ENCODE assay signal across 1 cellular context in the genomic region with DNA sequence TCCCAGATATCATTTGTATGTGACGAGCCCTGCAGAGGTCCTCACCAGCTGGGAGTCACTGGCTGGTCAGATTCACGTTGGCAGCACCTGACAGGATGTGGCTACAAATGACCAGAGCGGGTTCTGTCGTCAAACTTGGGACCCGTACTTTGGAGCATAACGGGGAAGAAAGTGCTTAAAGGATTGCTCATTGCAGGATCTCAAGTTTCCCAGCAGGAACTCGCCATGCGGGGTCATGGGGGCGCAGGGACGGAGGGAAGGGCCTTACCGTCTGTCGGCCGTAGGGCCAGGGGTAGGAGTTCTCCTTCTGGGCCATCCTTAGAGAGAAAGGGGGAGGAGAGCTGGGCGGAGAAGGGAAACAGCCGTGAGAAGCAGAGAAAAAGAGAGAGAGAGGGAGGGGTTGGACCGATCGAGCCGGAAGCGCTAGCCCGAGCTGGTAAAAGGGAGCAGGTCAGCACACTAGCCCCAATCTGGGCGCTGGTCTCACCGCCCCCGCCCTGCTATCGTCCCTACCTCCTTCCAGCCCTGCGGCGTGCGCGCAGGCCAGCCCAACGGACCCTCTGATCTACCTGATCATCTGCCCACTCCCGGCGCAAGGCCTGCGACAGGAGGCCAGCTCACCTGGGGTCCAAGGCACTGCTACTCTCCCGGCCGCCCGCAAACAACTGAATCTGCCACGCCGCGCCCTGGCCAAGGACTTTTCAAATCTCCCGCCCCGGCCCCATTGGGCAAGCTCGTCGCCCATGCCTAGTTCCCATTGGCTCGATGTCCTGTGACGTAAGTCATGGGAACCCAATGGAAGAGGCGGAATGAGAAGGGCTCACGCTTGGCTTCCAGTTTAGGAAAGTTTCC.
TF ChIP-seq lines count a peak whose summit lies in the region.

A gene (minus strand): TSS at position 667 of the 852 bp plus-strand sequence. CDS start 351 bp downstream, at position 316.

TF ChIP-seq in HepG2, 621 proteins besides CTCF, POLR2A, EP300 and RAD21 (continued from another document and continues in another):
- TF ChIP-seq, protein P1, sequence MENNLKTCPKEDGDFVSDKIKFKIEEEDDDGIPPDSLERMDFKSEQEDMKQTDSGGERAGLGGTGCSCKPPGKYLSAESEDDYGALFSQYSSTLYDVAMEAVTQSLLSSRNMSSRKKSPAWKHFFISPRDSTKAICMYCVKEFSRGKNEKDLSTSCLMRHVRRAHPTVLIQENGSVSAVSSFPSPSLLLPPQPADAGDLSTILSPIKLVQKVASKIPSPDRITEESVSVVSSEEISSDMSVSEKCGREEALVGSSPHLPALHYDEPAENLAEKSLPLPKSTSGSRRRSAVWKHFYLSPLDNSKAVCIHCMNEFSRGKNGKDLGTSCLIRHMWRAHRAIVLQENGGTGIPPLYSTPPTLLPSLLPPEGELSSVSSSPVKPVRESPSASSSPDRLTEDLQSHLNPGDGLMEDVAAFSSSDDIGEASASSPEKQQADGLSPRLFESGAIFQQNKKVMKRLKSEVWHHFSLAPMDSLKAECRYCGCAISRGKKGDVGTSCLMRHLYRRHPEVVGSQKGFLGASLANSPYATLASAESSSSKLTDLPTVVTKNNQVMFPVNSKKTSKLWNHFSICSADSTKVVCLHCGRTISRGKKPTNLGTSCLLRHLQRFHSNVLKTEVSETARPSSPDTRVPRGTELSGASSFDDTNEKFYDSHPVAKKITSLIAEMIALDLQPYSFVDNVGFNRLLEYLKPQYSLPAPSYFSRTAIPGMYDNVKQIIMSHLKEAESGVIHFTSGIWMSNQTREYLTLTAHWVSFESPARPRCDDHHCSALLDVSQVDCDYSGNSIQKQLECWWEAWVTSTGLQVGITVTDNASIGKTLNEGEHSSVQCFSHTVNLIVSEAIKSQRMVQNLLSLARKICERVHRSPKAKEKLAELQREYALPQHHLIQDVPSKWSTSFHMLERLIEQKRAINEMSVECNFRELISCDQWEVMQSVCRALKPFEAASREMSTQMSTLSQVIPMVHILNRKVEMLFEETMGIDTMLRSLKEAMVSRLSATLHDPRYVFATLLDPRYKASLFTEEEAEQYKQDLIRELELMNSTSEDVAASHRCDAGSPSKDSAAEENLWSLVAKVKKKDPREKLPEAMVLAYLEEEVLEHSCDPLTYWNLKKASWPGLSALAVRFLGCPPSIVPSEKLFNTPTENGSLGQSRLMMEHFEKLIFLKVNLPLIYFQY (CRISPR knock-in tag; IDR thresholded peaks at IDR 0.05; ENCODE audit: borderline replicate concordance) = no peak
- no peak; the same call in 1 of the 2 replicates for TF ChIP-seq ZNF572 (CRISPR knock-in tag; IDR thresholded peaks at IDR 0.05)
- TF ChIP-seq TGIF2 (CRISPR knock-in tag; IDR thresholded peaks at IDR 0.05) = peak; percentile 96
- TF ChIP-seq JUND (CRISPR knock-in tag; IDR thresholded peaks at IDR 0.05) = no peak
- 0 out of 2 replicates have a peak, but pooled peaks have one; percentile 52 for TF ChIP-seq KLF12 (CRISPR knock-in tag; IDR thresholded peaks at IDR 0.05; ENCODE audit: borderline replicate concordance)
- TF ChIP-seq ZNF747 (CRISPR knock-in tag; IDR thresholded peaks at IDR 0.05; ENCODE audit: borderline replicate concordance) = peak; percentile 62; the same call in 1 of the 2 replicates
- TF ChIP-seq PPARG (CRISPR knock-in tag; conservative IDR thresholded peaks at IDR 0.05) = no peak
- TF ChIP-seq ZFY (CRISPR knock-in tag; IDR thresholded peaks at IDR 0.05) = peak; percentile 88
- TF ChIP-seq NKX3-1 (CRISPR knock-in tag; IDR thresholded peaks at IDR 0.05) = 0 out of 2 replicates have a peak, but pooled peaks have one; percentile 30
- peak; percentile 78; the same call in 1 of the 2 replicates for TF ChIP-seq ZFYVE20 (CRISPR knock-in tag; IDR thresholded peaks at IDR 0.05; ENCODE audit: borderline replicate concordance, low read depth)
- TF ChIP-seq ZNF235 (CRISPR knock-in tag; IDR thresholded peaks at IDR 0.05; ENCODE audit: borderline replicate concordance) = peak; percentile 84; the same call in 1 of the 2 replicates
- TF ChIP-seq CENPT (CRISPR knock-in tag; IDR thresholded peaks at IDR 0.05; ENCODE audit: low read depth) = peak; percentile 90
- TF ChIP-seq, protein P2, sequence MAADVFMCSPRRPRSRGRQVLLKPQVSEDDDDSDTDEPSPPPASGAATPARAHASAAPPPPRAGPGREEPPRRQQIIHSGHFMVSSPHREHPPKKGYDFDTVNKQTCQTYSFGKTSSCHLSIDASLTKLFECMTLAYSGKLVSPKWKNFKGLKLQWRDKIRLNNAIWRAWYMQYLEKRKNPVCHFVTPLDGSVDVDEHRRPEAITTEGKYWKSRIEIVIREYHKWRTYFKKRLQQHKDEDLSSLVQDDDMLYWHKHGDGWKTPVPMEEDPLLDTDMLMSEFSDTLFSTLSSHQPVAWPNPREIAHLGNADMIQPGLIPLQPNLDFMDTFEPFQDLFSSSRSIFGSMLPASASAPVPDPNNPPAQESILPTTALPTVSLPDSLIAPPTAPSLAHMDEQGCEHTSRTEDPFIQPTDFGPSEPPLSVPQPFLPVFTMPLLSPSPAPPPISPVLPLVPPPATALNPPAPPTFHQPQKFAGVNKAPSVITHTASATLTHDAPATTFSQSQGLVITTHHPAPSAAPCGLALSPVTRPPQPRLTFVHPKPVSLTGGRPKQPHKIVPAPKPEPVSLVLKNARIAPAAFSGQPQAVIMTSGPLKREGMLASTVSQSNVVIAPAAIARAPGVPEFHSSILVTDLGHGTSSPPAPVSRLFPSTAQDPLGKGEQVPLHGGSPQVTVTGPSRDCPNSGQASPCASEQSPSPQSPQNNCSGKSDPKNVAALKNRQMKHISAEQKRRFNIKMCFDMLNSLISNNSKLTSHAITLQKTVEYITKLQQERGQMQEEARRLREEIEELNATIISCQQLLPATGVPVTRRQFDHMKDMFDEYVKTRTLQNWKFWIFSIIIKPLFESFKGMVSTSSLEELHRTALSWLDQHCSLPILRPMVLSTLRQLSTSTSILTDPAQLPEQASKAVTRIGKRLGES (CRISPR knock-in tag; IDR thresholded peaks at IDR 0.05; ENCODE audit: borderline replicate concordance) = no peak
- no peak for TF ChIP-seq KDM1A (CRISPR knock-in tag; IDR thresholded peaks at IDR 0.05)
- TF ChIP-seq, protein P3, sequence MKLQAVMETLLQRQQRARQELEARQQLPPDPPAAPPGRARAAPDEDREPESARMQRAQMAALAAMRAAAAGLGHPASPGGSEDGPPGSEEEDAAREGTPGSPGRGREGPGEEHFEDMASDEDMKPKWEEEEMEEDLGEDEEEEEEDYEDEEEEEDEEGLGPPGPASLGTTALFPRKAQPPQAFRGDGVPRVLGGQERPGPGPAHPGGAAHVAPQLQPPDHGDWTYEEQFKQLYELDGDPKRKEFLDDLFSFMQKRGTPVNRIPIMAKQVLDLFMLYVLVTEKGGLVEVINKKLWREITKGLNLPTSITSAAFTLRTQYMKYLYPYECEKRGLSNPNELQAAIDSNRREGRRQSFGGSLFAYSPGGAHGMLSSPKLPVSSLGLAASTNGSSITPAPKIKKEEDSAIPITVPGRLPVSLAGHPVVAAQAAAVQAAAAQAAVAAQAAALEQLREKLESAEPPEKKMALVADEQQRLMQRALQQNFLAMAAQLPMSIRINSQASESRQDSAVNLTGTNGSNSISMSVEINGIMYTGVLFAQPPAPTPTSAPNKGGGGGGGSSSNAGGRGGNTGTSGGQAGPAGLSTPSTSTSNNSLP (IDR thresholded peaks at IDR 0.05; ENCODE audit: low read depth, low read length) = no peak
- 0 out of 2 replicates have a peak, but pooled peaks have one; percentile 44 for TF ChIP-seq HNRNPL (IDR thresholded peaks at IDR 0.05; ENCODE audit: low read depth, low read length)
- peak; percentile 92 for TF ChIP-seq ZFX (CRISPR knock-in tag; IDR thresholded peaks at IDR 0.05; ENCODE audit: low read depth)
- TF ChIP-seq ZFP37 (CRISPR knock-in tag; IDR thresholded peaks at IDR 0.05; ENCODE audit: borderline replicate concordance) = 0 out of 2 replicates have a peak, but pooled peaks have one; percentile 22
- TF ChIP-seq HMG20A (CRISPR knock-in tag; IDR thresholded peaks at IDR 0.05; ENCODE audit: borderline replicate concordance) = no peak
- no peak for TF ChIP-seq ZKSCAN5 (CRISPR knock-in tag; IDR thresholded peaks at IDR 0.05)
- TF ChIP-seq TCF7 (IDR thresholded peaks at IDR 0.05; ENCODE audit: low read depth) = no peak
- TF ChIP-seq, protein P4, sequence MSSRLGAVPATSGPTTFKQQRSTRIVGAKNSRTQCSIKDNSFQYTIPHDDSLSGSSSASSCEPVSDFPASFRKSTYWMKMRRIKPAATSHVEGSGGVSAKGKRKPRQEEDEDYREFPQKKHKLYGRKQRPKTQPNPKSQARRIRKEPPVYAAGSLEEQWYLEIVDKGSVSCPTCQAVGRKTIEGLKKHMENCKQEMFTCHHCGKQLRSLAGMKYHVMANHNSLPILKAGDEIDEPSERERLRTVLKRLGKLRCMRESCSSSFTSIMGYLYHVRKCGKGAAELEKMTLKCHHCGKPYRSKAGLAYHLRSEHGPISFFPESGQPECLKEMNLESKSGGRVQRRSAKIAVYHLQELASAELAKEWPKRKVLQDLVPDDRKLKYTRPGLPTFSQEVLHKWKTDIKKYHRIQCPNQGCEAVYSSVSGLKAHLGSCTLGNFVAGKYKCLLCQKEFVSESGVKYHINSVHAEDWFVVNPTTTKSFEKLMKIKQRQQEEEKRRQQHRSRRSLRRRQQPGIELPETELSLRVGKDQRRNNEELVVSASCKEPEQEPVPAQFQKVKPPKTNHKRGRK (CRISPR knock-in tag; IDR thresholded peaks at IDR 0.05) = peak; percentile 42; the same call in 1 of the 2 replicates
- TF ChIP-seq ATF7 (IDR thresholded peaks at IDR 0.05) = no peak
- TF ChIP-seq ATF7 (CRISPR knock-in tag; IDR thresholded peaks at IDR 0.05) = 0 out of 2 replicates have a peak, but pooled peaks have one; percentile 44
- peak; percentile 80; the same call in 1 of the 2 replicates for TF ChIP-seq ZNF790 (CRISPR knock-in tag; IDR thresholded peaks at IDR 0.05; ENCODE audit: borderline replicate concordance)
- TF ChIP-seq MYC (CRISPR knock-in tag; IDR thresholded peaks at IDR 0.05; ENCODE audit: borderline replicate concordance) = peak; percentile 88; the same call in 1 of the 2 replicates
- TF ChIP-seq TBL1XR1 (IDR thresholded peaks at IDR 0.05; ENCODE audit: borderline replicate concordance, low read length, partially characterized antibody) = no peak
- TF ChIP-seq TOPORS (CRISPR knock-in tag; IDR thresholded peaks at IDR 0.05) = peak; percentile 74; the same call in 1 of the 2 replicates
- no peak for TF ChIP-seq ARNT (IDR thresholded peaks at IDR 0.05)
- no peak for TF ChIP-seq HES4 (CRISPR knock-in tag; IDR thresholded peaks at IDR 0.05; ENCODE audit: borderline replicate concordance)
- peak; percentile 51; the same call in 1 of the 2 replicates for TF ChIP-seq CCDC6 (CRISPR knock-in tag; IDR thresholded peaks at IDR 0.05)
- no peak for TF ChIP-seq ZNF205 (CRISPR knock-in tag; IDR thresholded peaks at IDR 0.05)
- no peak; the same call in 1 of the 2 replicates for TF ChIP-seq ZNF160 (CRISPR knock-in tag; IDR thresholded peaks at IDR 0.05)
- TF ChIP-seq ZNF589 (CRISPR knock-in tag; conservative IDR thresholded peaks at IDR 0.05) = peak; percentile 80; the same call in 1 of the 2 replicates
- no peak for TF ChIP-seq EZH2 (conservative IDR thresholded peaks at IDR 0.05; ENCODE audit: low read depth, low read length)
- TF ChIP-seq, protein P5, sequence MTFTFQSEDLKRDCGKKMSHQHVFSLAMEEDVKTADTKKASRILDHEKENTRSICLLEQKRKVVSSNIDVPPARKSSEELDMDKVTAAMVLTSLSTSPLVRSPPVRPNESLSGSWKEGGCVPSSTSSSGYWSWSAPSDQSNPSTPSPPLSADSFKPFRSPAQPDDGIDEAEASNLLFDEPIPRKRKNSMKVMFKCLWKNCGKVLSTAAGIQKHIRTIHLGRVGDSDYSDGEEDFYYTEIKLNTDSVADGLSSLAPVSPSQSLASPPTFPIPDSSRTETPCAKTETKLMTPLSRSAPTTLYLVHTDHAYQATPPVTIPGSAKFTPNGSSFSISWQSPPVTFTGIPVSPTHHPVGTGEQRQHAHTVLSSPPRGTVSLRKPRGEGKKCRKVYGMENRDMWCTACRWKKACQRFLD (CRISPR knock-in tag; IDR thresholded peaks at IDR 0.05; ENCODE audit: borderline replicate concordance) = no peak; the same call in 1 of the 2 replicates
- no peak for TF ChIP-seq KAT7 (CRISPR knock-in tag; IDR thresholded peaks at IDR 0.05; ENCODE audit: borderline replicate concordance)
- TF ChIP-seq ZNF460 (CRISPR knock-in tag; IDR thresholded peaks at IDR 0.05; ENCODE audit: borderline replicate concordance) = no peak
- no peak for TF ChIP-seq FOXC1 (CRISPR knock-in tag; IDR thresholded peaks at IDR 0.05; ENCODE audit: borderline replicate concordance)
- TF ChIP-seq, protein P6, sequence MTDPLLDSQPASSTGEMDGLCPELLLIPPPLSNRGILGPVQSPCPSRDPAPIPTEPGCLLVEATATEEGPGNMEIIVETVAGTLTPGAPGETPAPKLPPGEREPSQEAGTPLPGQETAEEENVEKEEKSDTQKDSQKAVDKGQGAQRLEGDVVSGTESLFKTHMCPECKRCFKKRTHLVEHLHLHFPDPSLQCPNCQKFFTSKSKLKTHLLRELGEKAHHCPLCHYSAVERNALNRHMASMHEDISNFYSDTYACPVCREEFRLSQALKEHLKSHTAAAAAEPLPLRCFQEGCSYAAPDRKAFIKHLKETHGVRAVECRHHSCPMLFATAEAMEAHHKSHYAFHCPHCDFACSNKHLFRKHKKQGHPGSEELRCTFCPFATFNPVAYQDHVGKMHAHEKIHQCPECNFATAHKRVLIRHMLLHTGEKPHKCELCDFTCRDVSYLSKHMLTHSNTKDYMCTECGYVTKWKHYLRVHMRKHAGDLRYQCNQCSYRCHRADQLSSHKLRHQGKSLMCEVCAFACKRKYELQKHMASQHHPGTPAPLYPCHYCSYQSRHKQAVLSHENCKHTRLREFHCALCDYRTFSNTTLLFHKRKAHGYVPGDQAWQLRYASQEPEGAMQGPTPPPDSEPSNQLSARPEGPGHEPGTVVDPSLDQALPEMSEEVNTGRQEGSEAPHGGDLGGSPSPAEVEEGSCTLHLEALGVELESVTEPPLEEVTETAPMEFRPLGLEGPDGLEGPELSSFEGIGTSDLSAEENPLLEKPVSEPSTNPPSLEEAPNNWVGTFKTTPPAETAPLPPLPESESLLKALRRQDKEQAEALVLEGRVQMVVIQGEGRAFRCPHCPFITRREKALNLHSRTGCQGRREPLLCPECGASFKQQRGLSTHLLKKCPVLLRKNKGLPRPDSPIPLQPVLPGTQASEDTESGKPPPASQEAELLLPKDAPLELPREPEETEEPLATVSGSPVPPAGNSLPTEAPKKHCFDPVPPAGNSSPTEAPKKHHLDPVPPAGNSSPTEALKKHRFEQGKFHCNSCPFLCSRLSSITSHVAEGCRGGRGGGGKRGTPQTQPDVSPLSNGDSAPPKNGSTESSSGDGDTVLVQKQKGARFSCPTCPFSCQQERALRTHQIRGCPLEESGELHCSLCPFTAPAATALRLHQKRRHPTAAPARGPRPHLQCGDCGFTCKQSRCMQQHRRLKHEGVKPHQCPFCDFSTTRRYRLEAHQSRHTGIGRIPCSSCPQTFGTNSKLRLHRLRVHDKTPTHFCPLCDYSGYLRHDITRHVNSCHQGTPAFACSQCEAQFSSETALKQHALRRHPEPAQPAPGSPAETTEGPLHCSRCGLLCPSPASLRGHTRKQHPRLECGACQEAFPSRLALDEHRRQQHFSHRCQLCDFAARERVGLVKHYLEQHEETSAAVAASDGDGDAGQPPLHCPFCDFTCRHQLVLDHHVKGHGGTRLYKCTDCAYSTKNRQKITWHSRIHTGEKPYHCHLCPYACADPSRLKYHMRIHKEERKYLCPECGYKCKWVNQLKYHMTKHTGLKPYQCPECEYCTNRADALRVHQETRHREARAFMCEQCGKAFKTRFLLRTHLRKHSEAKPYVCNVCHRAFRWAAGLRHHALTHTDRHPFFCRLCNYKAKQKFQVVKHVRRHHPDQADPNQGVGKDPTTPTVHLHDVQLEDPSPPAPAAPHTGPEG (CRISPR knock-in tag; IDR thresholded peaks at IDR 0.05) = 0 out of 2 replicates have a peak, but pooled peaks have one; percentile 49
- TF ChIP-seq ZNF788 (CRISPR knock-in tag; IDR thresholded peaks at IDR 0.05; ENCODE audit: borderline replicate concordance) = peak; percentile 60; the same call in 1 of the 2 replicates
- TF ChIP-seq GFI1 (CRISPR knock-in tag; IDR thresholded peaks at IDR 0.05; ENCODE audit: borderline replicate concordance) = peak; percentile 51; the same call in 1 of the 2 replicates
- TF ChIP-seq NCOR1 (IDR thresholded peaks at IDR 0.05; ENCODE audit: borderline replicate concordance, low read length) = no peak
